Comparison of ENCODE assay signal across 25 cellular contexts in the genomic region with DNA sequence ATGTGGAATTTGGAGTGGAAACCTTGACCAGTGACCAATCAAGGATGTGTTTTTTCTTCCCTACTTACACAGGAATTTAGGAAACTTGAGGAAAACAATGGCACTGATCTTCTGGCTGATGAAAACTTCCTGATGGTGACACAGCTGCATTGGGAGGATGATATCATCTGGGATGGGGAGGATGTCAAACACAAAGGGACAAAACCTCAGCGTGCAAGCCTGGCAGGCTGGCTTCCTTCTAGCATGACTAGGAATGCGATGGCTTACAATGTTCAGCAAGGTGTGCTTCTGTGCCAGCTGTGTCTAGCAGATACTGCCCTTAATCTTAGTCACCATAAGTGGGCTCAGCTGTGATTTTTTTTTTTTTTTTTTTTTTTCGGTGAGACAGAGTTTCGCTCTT. TPM values are rescaled to one million over a fixed set of nuclear protein-coding genes. Genes with fewer than 3 reads are reported as not detected.
DNase-seq lines count a peak whose midpoint lies in the region; TF ChIP-seq lines count a peak whose summit lies in the region.
"Had no signal": no experiment of that assay in that cellular context is flagged by ENCODE, and none has a peak within 500 bp of the region (broad histone marks: within the 10 kb centered on the region; RNA-seq: fewer than 3 reads in every experiment).

No MANE protein-coding gene starts in this region.

- 92% methylated on average over 3 of the region's 4 CpGs; no CpG with 5 or more reads in 1 of the 2 experiments for WGBS in mesodermal cell (ENCODE audit: insufficient coverage in 2 of 2), 2 experiments

- POLR2A ChIA-PET in OCI-LY7 (lab: Charles Lee) = interaction anchor here (0.7 to 0.9 kb wide), 3 partner anchors 8 to 130 kb away, joined by 3 to 7 read pairs (median 4); no protein-coding TSS in a partner anchor

- H3K79me2 ChIP-seq in OCI-LY7 (ENCODE audit: insufficient read depth, low read depth, low read length) = no peaks in the 10 kb centered on the region

- CTCF ChIA-PET in OCI-LY7 (lab: Charles Lee; ENCODE audit: unreplicated experiment) = no interaction called here

- H3K4me1 ChIP-seq in OCI-LY7 (ENCODE audit: insufficient read depth, low read length, poor library complexity, severe bottlenecking) (no peaks in the 10 kb centered on the region), mesodermal cell (ENCODE audit: control insufficient read depth, insufficient read depth, low read length, poor library complexity, severe bottlenecking) (peaks cover 3% of the 10 kb centered on the region)
- H3K4me1 ChIP-seq: BLaER1, HAP-1 had no signal

- TF ChIP-seq CTCF in OCI-LY7 (conservative IDR thresholded peaks at IDR 0.05; ENCODE audit: low read length) = no peak
- TF ChIP-seq CTCF in cardiac fibroblast (IDR thresholded peaks at IDR 0.05; ENCODE audit: low read depth, low read length) = no peak
- no peak for TF ChIP-seq CTCF in fibroblast of pulmonary artery (IDR thresholded peaks at IDR 0.05; ENCODE audit: low read length, missing control alignments)

- no peaks in the 10 kb centered on the region for H4K20me1 ChIP-seq in OCI-LY7 (ENCODE audit: insufficient read depth, low read length)

- TSS peak; percentile 31 for BruUV-seq in OCI-LY7 (replicated peaks; lab: Mats Ljungman, UMichigan)

- H3K4me2 ChIP-seq in OCI-LY7 (ENCODE audit: low read length) = no peak overlapping the region
- H3K4me2 ChIP-seq: BLaER1 had no signal

- peaks cover 94% of the 10 kb centered on the region for H3K36me3 ChIP-seq in OCI-LY7 (ENCODE audit: insufficient read depth, low read length)
- peaks cover 65% of the 10 kb centered on the region for H3K36me3 ChIP-seq in mesodermal cell (ENCODE audit: control insufficient read depth, insufficient read depth, low read length)

- H3K9me3 ChIP-seq in OCI-LY7 (ENCODE audit: low read length) = no peaks in the 10 kb centered on the region
- no peaks in the 10 kb centered on the region for H3K9me3 ChIP-seq in mesodermal cell (ENCODE audit: control insufficient read depth, low read length)
- H3K9me3 ChIP-seq: BLaER1, HAP-1, MG63 had no signal

- DNase-seq in OCI-LY7 (ENCODE audit: low spot score) = no peak
- DNase-seq in cardiac fibroblast (ENCODE audit: low read depth in 2 of 2) = peak; percentile 6 to 59
- peak; percentile 43 for DNase-seq in fibroblast of pulmonary artery (ENCODE audit: low read depth)
- DNase-seq in NCI-H2196 treated with DMSO at 0.1 percent for 48 hours (lab: John Stamatoyannopoulos, UW; ENCODE audit: unreplicated experiment) = no peak
- DNase-seq in activated T-cell treated with anti-CD3 and anti-CD28 coated beads, Interleukin-2, amount 50 U/mL, for 1 hour = no peak
- DNase-seq in NCI-H526 (lab: John Stamatoyannopoulos, UW) = no peak
- no peak for DNase-seq in C1 segment of cervical spinal cord (lab: John Stamatoyannopoulos, UW)
- DNase-seq: CD4-positive, alpha-beta T cell; DMS79; GF-D8; GOT3; HFFc6; IMR-90; KG1; MG63; NCI-H1105 treated with DMSO at 0.1 percent for 48 hours; NCI-H146; NCI-H2029; NCI-H446 treated with DMSO at 0.1 percent for 48 hours; NCI-H69; SHP77 had no signal

- no peak overlapping the region for H3K27ac ChIP-seq in OCI-LY7 (ENCODE audit: low read depth, low read length, poor library complexity, severe bottlenecking)
- peak overlapping the region; percentile 59 for H3K27ac ChIP-seq in mesodermal cell (ENCODE audit: low read depth, low read length, severe bottlenecking)
- H3K27ac ChIP-seq: BLaER1, RWPE1 had no signal

- intact Hi-C loops in OCI-LY7 (cut with micrococcal nuclease; ENCODE audit: unreplicated experiment) = no loop called here

- H3K4me3 ChIP-seq in OCI-LY7 (ENCODE audit: low read depth, low read length, poor library complexity, severe bottlenecking) (no peak overlapping the region), cardiac fibroblast (replicated peaks in 1 of 2; ENCODE audit: low read depth in 2 of 2, low read length in 2 of 2) (no peak overlapping the region), fibroblast of pulmonary artery (replicated peaks; ENCODE audit: low read depth, low read length) (no peak overlapping the region), mesodermal cell (ENCODE audit: extremely low read depth, insufficient read depth, low read length, poor library complexity, severe bottlenecking) (no peak overlapping the region)
- H3K4me3 ChIP-seq: BLaER1, HAP-1, MG63 had no signal

- no peak overlapping the region for H2AFZ ChIP-seq in OCI-LY7 (ENCODE audit: low read length)

- no peaks in the 10 kb centered on the region for H3K9me2 ChIP-seq in OCI-LY7 (ENCODE audit: insufficient read depth, low read length)

RNA-seq across cellular contexts. Expression of a gene that starts 12.6 kb away (rescaled TPM):
- 30.2 and 50.8 TPM in 2 replicates for total RNA-seq in OCI-LY7 (2014; rRNA removed; shearing (Covaris generic))
- total RNA-seq in OCI-LY7 (2022) = 48.2 and 52.2 TPM in 2 replicates
- 22.2 TPM for polyA plus RNA-seq in mesodermal cell (2013, experiment 1 of 2)
- 16.0 TPM for polyA plus RNA-seq in mesodermal cell (2013, experiment 2 of 2)

Comparison
In these comparisons a context has a peak if more than half of its experiments do, and no peak if none do; other contexts are left out.
1. DNase-seq: peak in cardiac fibroblast (2 of 2) and fibroblast of pulmonary artery (single experiment); none in OCI-LY7 (single experiment), NCI-H2196 treated with DMSO at 0.1 percent for 48 hours (single experiment), activated T-cell treated with anti-CD3 and anti-CD28 coated beads, Interleukin-2, amount 50 U/mL, for 1 hour (single experiment), NCI-H526 (0 of 2) and C1 segment of cervical spinal cord (0 of 14).